In genomic region chr21:26842976-26843911, GRCh38 we compare ENCODE assay signal across 1 cellular context.
TF ChIP-seq lines count a peak whose summit lies in the region.

No MANE protein-coding gene starts in this region.

TF ChIP-seq in WTC11, 78 proteins besides CTCF, POLR2A, EP300 and RAD21 (continued from another document):
- TF ChIP-seq, protein P1, sequence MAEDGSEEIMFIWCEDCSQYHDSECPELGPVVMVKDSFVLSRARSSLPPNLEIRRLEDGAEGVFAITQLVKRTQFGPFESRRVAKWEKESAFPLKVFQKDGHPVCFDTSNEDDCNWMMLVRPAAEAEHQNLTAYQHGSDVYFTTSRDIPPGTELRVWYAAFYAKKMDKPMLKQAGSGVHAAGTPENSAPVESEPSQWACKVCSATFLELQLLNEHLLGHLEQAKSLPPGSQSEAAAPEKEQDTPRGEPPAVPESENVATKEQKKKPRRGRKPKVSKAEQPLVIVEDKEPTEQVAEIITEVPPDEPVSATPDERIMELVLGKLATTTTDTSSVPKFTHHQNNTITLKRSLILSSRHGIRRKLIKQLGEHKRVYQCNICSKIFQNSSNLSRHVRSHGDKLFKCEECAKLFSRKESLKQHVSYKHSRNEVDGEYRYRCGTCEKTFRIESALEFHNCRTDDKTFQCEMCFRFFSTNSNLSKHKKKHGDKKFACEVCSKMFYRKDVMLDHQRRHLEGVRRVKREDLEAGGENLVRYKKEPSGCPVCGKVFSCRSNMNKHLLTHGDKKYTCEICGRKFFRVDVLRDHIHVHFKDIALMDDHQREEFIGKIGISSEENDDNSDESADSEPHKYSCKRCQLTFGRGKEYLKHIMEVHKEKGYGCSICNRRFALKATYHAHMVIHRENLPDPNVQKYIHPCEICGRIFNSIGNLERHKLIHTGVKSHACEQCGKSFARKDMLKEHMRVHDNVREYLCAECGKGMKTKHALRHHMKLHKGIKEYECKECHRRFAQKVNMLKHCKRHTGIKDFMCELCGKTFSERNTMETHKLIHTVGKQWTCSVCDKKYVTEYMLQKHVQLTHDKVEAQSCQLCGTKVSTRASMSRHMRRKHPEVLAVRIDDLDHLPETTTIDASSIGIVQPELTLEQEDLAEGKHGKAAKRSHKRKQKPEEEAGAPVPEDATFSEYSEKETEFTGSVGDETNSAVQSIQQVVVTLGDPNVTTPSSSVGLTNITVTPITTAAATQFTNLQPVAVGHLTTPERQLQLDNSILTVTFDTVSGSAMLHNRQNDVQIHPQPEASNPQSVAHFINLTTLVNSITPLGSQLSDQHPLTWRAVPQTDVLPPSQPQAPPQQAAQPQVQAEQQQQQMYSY (CRISPR knock-in tag; IDR thresholded peaks at IDR 0.05), result no peak
- 0 out of 2 replicates have a peak, but pooled peaks have one; percentile 49 for TF ChIP-seq SP1 (CRISPR knock-in tag; conservative IDR thresholded peaks at IDR 0.05)
- TF ChIP-seq, protein P2, sequence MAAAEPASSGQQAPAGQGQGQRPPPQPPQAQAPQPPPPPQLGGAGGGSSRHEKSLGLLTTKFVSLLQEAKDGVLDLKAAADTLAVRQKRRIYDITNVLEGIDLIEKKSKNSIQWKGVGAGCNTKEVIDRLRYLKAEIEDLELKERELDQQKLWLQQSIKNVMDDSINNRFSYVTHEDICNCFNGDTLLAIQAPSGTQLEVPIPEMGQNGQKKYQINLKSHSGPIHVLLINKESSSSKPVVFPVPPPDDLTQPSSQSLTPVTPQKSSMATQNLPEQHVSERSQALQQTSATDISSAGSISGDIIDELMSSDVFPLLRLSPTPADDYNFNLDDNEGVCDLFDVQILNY (CRISPR knock-in tag; IDR thresholded peaks at IDR 0.05), result no peak
- 0 out of 2 replicates have a peak, but pooled peaks have one; percentile 53 for TF ChIP-seq RORB (CRISPR knock-in tag; IDR thresholded peaks at IDR 0.05)
- TF ChIP-seq ATF3 (CRISPR knock-in tag; conservative IDR thresholded peaks at IDR 0.05), result no peak
- TF ChIP-seq, protein P3, sequence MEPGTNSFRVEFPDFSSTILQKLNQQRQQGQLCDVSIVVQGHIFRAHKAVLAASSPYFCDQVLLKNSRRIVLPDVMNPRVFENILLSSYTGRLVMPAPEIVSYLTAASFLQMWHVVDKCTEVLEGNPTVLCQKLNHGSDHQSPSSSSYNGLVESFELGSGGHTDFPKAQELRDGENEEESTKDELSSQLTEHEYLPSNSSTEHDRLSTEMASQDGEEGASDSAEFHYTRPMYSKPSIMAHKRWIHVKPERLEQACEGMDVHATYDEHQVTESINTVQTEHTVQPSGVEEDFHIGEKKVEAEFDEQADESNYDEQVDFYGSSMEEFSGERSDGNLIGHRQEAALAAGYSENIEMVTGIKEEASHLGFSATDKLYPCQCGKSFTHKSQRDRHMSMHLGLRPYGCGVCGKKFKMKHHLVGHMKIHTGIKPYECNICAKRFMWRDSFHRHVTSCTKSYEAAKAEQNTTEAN (CRISPR knock-in tag; IDR thresholded peaks at IDR 0.05), result no peak
- TF ChIP-seq ATF1 (CRISPR knock-in tag; IDR thresholded peaks at IDR 0.05), result no peak
